ENCODE assay signal across 9 cellular contexts in genomic region chr11:66956689-66957290, GRCh38. TPM values are rescaled to one million over a fixed set of nuclear protein-coding genes. Genes with fewer than 3 reads are reported as not detected.
A peak's percentile ranks its signal among the peaks of the same experiment; 100 is the strongest.
DNase-seq lines count a peak whose midpoint lies in the region; TF ChIP-seq lines count a peak whose summit lies in the region.
"Had no signal": no experiment of that assay in that cellular context is flagged by ENCODE, and none has a peak within 500 bp of the region (broad histone marks: within the 10 kb centered on the region; RNA-seq: fewer than 3 reads in every experiment).

No MANE protein-coding gene starts in this region.

- H3K4me3 Mint-ChIP-seq in Calu3 (ENCODE audit: low read depth, unreplicated experiment) (peak overlapping the region; percentile 68), neural progenitor cell (peak overlapping the region; percentile 85)

- peaks cover 23% of the 10 kb centered on the region for H3F3A ChIP-seq in neural progenitor cell (ENCODE audit: low read depth)

- peaks cover 38% of the 10 kb centered on the region for H3K4me1 Mint-ChIP-seq in Calu3 (ENCODE audit: low read depth, unreplicated experiment)
- peaks cover 28% of the 10 kb centered on the region for H3K4me1 Mint-ChIP-seq in neural progenitor cell

- no peaks in the 10 kb centered on the region for H3K27me3 Mint-ChIP-seq in Calu3 (ENCODE audit: unreplicated experiment)
- peaks cover 5% of the 10 kb centered on the region for H3K27me3 Mint-ChIP-seq in neural progenitor cell (ENCODE audit: insufficient read depth, low read depth)

- H3K36me3 Mint-ChIP-seq in Calu3 (ENCODE audit: insufficient read depth, unreplicated experiment) (peaks cover 30% of the 10 kb centered on the region), neural progenitor cell (no peaks in the 10 kb centered on the region)

- H3K4me2 ChIP-seq in neural progenitor cell = peak overlapping the region; percentile 72

- TF ChIP-seq CTCF in Calu3 (IDR thresholded peaks at IDR 0.05; ENCODE audit: unreplicated experiment) (no peak), neural progenitor cell (IDR thresholded peaks at IDR 0.05) (no peak)

- H3K79me2 ChIP-seq in neural progenitor cell (ENCODE audit: low read depth) = peaks cover 5% of the 10 kb centered on the region

- H3K4me1 ChIP-seq in neural progenitor cell = peaks cover 13% of the 10 kb centered on the region

- H3K27ac Mint-ChIP-seq in Calu3 (ENCODE audit: unreplicated experiment) = peak overlapping the region; percentile 82
- no peak overlapping the region for H3K27ac Mint-ChIP-seq in neural progenitor cell

- H3K4me3 ChIP-seq in neural progenitor cell = no peak overlapping the region

- peaks cover 14% of the 10 kb centered on the region for H3K27me3 ChIP-seq in neural progenitor cell

- TSS peak; percentile 72 for BruUV-seq in Calu3 (replicated peaks; lab: Mats Ljungman, UMichigan)

- no peak overlapping the region for H3K9ac ChIP-seq in neural progenitor cell

- intact Hi-C loops in Calu3 (cut with micrococcal nuclease; ENCODE audit: unreplicated experiment) = loop anchor here (10.0 kb wide), 1 partner anchor 62 kb away; no protein-coding TSS in a partner anchor

- peak; percentile 43 for DNase-seq in Calu3
- DNase-seq in NOMO-1 treated with dmso at 0.1 percent for 144 hours (lab: John Stamatoyannopoulos, UW; ENCODE audit: unreplicated experiment) = peak; percentile 46
- peak; percentile 27 for DNase-seq in dermis blood vessel endothelial cell
- peak; percentile 27 for DNase-seq in neural progenitor cell (ENCODE audit: low spot score)
- no peak for DNase-seq in stimulated activated CD4-positive, alpha-beta T cell treated with anti-CD3 and anti-CD28 coated beads, Interleukin-4, amount 100 ng/mL, for 24 hours
- DNase-seq in NCI-H1694 (lab: John Stamatoyannopoulos, UW) = no peak
- DNase-seq in GM19238 (ENCODE audit: insufficient read length, low spot score) = no peak
- no peak for DNase-seq in DMS79 treated with DMSO at 0.1 percent for 48 hours (lab: John Stamatoyannopoulos, UW)

- no peak overlapping the region for H2AFZ ChIP-seq in neural progenitor cell (replicated peaks)

- no peaks in the 10 kb centered on the region for H3K9me3 ChIP-seq in neural progenitor cell (ENCODE audit: low read depth)

- H3K9me3 Mint-ChIP-seq in Calu3 (ENCODE audit: low read depth, unreplicated experiment) (peaks cover 3% of the 10 kb centered on the region), neural progenitor cell (no peaks in the 10 kb centered on the region)

- no peak overlapping the region for H3K27ac ChIP-seq in neural progenitor cell
- H3K27ac ChIP-seq: HL-60 had no signal

- no peaks in the 10 kb centered on the region for H3K36me3 ChIP-seq in neural progenitor cell

- no peaks in the 10 kb centered on the region for H4K20me1 ChIP-seq in neural progenitor cell (ENCODE audit: low read depth)

- CTCF ChIA-PET in Calu3 (lab: Charles Lee) = interaction anchor here (1.3 kb wide), 1 partner anchor 14 kb away, joined by 4 read pairs; no protein-coding TSS in a partner anchor

RNA-seq across cellular contexts. Expression of gene PC, which starts 1.4 kb away (rescaled TPM):
- total RNA-seq in Calu3 (2022) (40.0 and 40.5 TPM in 2 replicates), dermis blood vessel endothelial cell (10.2 and 25.3 TPM in 2 replicates), neural progenitor cell (ENCODE audit: low replicate concordance) (11.4 and 20.4 TPM in 2 replicates)

RNA-seq across cellular contexts. Expression of gene C11orf86, which starts 18.3 kb away (rescaled TPM):
- total RNA-seq in Calu3 (2022) (not detected in 2 replicates), dermis blood vessel endothelial cell (not detected in 2 replicates), neural progenitor cell (ENCODE audit: low replicate concordance) (not detected in 2 replicates)

Comparison
In these comparisons a context has a peak if more than half of its experiments do, and no peak if none do; other contexts are left out.
1. DNase-seq: peak in Calu3 (single experiment), NOMO-1 treated with dmso at 0.1 percent for 144 hours (single experiment), dermis blood vessel endothelial cell (single experiment) and neural progenitor cell (single experiment); none in stimulated activated CD4-positive, alpha-beta T cell treated with anti-CD3 and anti-CD28 coated beads, Interleukin-4, amount 100 ng/mL, for 24 hours (single experiment), NCI-H1694 (single experiment), GM19238 (single experiment) and DMS79 treated with DMSO at 0.1 percent for 48 hours (single experiment).